In the genomic region with DNA sequence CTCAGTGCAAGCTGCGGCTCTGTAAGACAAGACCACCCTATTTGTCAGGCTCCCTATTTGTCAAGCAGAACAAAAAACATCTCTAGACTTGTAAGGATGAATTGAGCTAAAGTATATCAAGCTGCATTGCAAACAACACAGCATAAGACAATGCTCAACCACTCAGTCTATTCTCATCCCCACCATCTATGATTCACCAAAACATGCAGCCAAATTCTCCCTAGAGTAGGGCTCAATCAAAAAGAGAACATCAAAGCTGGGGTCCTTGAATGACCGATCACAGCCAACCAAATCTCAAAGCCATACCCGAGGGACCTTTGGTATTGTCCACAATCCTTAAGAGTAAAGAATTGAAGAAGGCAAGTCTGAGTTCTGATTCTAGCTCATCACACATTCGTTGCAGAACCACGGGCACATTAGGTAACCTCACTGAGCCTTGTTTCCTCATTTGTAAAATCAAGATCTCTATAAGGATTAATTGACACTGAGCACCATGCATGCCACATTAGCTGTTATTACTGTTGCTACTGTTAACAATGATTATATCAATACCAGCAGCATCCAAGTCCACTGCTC, we compare ENCODE assay signal across 9 cellular contexts. TPM values are rescaled to one million over a fixed set of nuclear protein-coding genes. Genes with fewer than 3 reads are reported as not detected.
A peak's percentile ranks its signal among the peaks of the same experiment; 100 is the strongest.
DNase-seq lines count a peak whose midpoint lies in the region; ATAC-seq and TF ChIP-seq lines count a peak whose summit lies in the region.
"Had no signal": no experiment of that assay in that cellular context is flagged by ENCODE, and none has a peak within 500 bp of the region (broad histone marks: within the 10 kb centered on the region; RNA-seq: fewer than 3 reads in every experiment).

No MANE protein-coding gene starts in this region.

- ATAC-seq in GM19463 (IDR thresholded peaks at IDR 0.05; ENCODE audit: unreplicated experiment) (peak; percentile 20), HG03565 (IDR thresholded peaks at IDR 0.05; ENCODE audit: unreplicated experiment) (peak; percentile 8)

- peaks cover 30 to 38% of the 10 kb centered on the region in 2 donors for H3K36me3 Mint-ChIP-seq in CD14-positive monocyte

- DNase-seq in CD14-positive monocyte (ENCODE audit: low spot score) (no peak), fibroblast of mammary gland (ENCODE audit: low read depth) (peak; percentile 12), NCI-H187 (lab: John Stamatoyannopoulos, UW) (no peak), NCI-H1417 treated with DMSO at 0.1 percent for 48 hours (lab: John Stamatoyannopoulos, UW) (no peak), DMS153 treated with DMSO at 0.1 percent for 48 hours (lab: John Stamatoyannopoulos, UW; ENCODE audit: unreplicated experiment) (no peak)
- no peak for DNase-seq in stimulated activated CD4-positive, alpha-beta T cell treated with anti-CD3 and anti-CD28 coated beads, Interleukin-2, amount 100 ng/mL, for 24 hours
- DNase-seq: DND-41 had no signal

- H3K4me1 Mint-ChIP-seq in CD14-positive monocyte = peaks cover 44% of the 10 kb centered on the region

- TF ChIP-seq CTCF in CD14-positive monocyte (IDR thresholded peaks at IDR 0.05) = no peak
- TF ChIP-seq CTCF in fibroblast of mammary gland (conservative IDR thresholded peaks at IDR 0.05; ENCODE audit: control insufficient read depth, insufficient read depth, low read depth, low read length) = no peak

- intact Hi-C loops in CD14-positive monocyte (cut with micrococcal nuclease) = no loop called here

- peak overlapping the region; percentile 68 to 89 for H3K4me3 Mint-ChIP-seq in CD14-positive monocyte

- peaks cover 0 to 2% (median 0%) of the 10 kb centered on the region in 7 donors for H3K9me3 Mint-ChIP-seq in CD14-positive monocyte

- peaks cover 0 to 3% (median 0%) of the 10 kb centered on the region in 3 donors for H3K27me3 Mint-ChIP-seq in CD14-positive monocyte (ENCODE audit: low read depth in 3 of 3)

- peak overlapping the region; percentile 81 to 95 (median 94) for H3K27ac Mint-ChIP-seq in CD14-positive monocyte

- no peak overlapping the region for H3K4me3 ChIP-seq in fibroblast of mammary gland (ENCODE audit: control insufficient read depth, low read depth, low read length)

RNA-seq across cellular contexts. Expression of a gene that starts 31.2 kb away (rescaled TPM):
- 10 to 100 TPM; 27.2 to 28.0 TPM for polyA plus RNA-seq in CD14-positive monocyte
